ENCODE assay signal across 12 cellular contexts in genomic region chr2:85501244-85501643, GRCh38. TPM values are rescaled to one million over a fixed set of nuclear protein-coding genes. Genes with fewer than 3 reads are reported as not detected.
DNase-seq lines count a peak whose midpoint lies in the region; ATAC-seq, FAIRE-seq and TF ChIP-seq lines count a peak whose summit lies in the region.
"Had no signal": no experiment of that assay in that cellular context is flagged by ENCODE, and none has a peak within 500 bp of the region (broad histone marks: within the 10 kb centered on the region; RNA-seq: fewer than 3 reads in every experiment).

No MANE protein-coding gene starts in this region.

- H3K27ac Mint-ChIP-seq in immature natural killer cell: no peak overlapping the region
- H3K27ac Mint-ChIP-seq: activated T-cell treated with anti-CD3 and anti-CD28 coated beads, Interleukin-2, amount 50 U/mL, for 24 hours had no signal

- no peaks in the 10 kb centered on the region for H3K27me3 ChIP-seq in RWPE2 (ENCODE audit: insufficient read depth, poor library complexity, severe bottlenecking)
- H3K27me3 ChIP-seq in small intestine (ENCODE audit: control insufficient read depth in 2 of 2, insufficient read depth in 2 of 2, low read length in 2 of 2): no peaks in the 10 kb centered on the region

- H3K36me3 ChIP-seq in RWPE2 (ENCODE audit: low read depth) (no peaks in the 10 kb centered on the region), small intestine (ENCODE audit: control insufficient read depth in 2 of 2, insufficient read depth in 2 of 2, low read length in 2 of 2) (no peaks in the 10 kb centered on the region)

- TF ChIP-seq CTCF in RWPE2 (IDR thresholded peaks at IDR 0.05; ENCODE audit: poor library complexity, severe bottlenecking): no peak
- TF ChIP-seq CTCF in fibroblast of villous mesenchyme (IDR thresholded peaks at IDR 0.05; ENCODE audit: insufficient read depth, low read depth, low read length): no peak

- no peak for ATAC-seq in RWPE2 (ENCODE audit: low read depth)
- ATAC-seq in GM19452 (IDR thresholded peaks at IDR 0.05; ENCODE audit: unreplicated experiment): no peak

- FAIRE-seq in small intestine (lab: Jason Lieb, UNC): no peak
- FAIRE-seq: endometrium, RCC 7860 had no signal

- no peaks in the 10 kb centered on the region for H3K36me3 Mint-ChIP-seq in immature natural killer cell

- H3K27me3 Mint-ChIP-seq in immature natural killer cell (ENCODE audit: low read depth in 3 of 3): peaks cover 0 to 3% (median 2%) of the 10 kb centered on the region in 3 donors
- H3K27me3 Mint-ChIP-seq: activated T-cell treated with anti-CD3 and anti-CD28 coated beads, Interleukin-2, amount 50 U/mL, for 24 hours had no signal

- WGBS in small intestine, 3 donors: 57 to 66% (median 60%) methylated on average over 3 of the region's 3 CpGs

- no peaks in the 10 kb centered on the region for H3K4me1 Mint-ChIP-seq in immature natural killer cell

- H3K4me3 ChIP-seq in RWPE2 (ENCODE audit: severe bottlenecking): no peak overlapping the region
- no peak overlapping the region for H3K4me3 ChIP-seq in fibroblast of villous mesenchyme (ENCODE audit: low read depth, low read length)
- H3K4me3 ChIP-seq in small intestine (ENCODE audit: low read depth in 1 of 2, low read length in 2 of 2): no peak overlapping the region

- H3K27ac ChIP-seq in RWPE2 (ENCODE audit: poor library complexity, severe bottlenecking) (peak overlapping the region; percentile 77), small intestine (ENCODE audit: low read depth in 1 of 2, low read length in 1 of 2) (peak overlapping the region in 1 of 2 donors; percentile 1)

- DNase-seq in HT-29 (ENCODE audit: low spot score): peak; percentile 28
- no peak for DNase-seq in RWPE2 (ENCODE audit: low spot score)
- peak; percentile 22 for DNase-seq in fibroblast of villous mesenchyme (ENCODE audit: low read depth)
- DNase-seq in small intestine: peak; percentile 47
- no peak for DNase-seq in cerebellar nuclear complex (lab: John Stamatoyannopoulos, UW)
- no peak for DNase-seq in globus pallidus (ENCODE audit: low spot score)
- DNase-seq in immature natural killer cell: no peak
- DNase-seq: activated T-cell treated with anti-CD3 and anti-CD28 coated beads, Interleukin-2, amount 50 U/mL, for 24 hours; NCI-H2081 had no signal

- H3K9me3 ChIP-seq in RWPE2 (ENCODE audit: severe bottlenecking) (no peaks in the 10 kb centered on the region), small intestine (ENCODE audit: control insufficient read depth, low read depth) (no peaks in the 10 kb centered on the region)

- H3K4me1 ChIP-seq in RWPE2 (ENCODE audit: insufficient read depth, poor library complexity, severe bottlenecking): peaks cover 34% of the 10 kb centered on the region
- H3K4me1 ChIP-seq in small intestine (ENCODE audit: control insufficient read depth in 2 of 2, insufficient read depth in 1 of 2, low read depth in 1 of 2, low read length in 1 of 2): peaks cover 4% of the 10 kb centered on the region in 2 donors

- no peaks in the 10 kb centered on the region for H3K9me3 Mint-ChIP-seq in immature natural killer cell
- H3K9me3 Mint-ChIP-seq: activated T-cell treated with anti-CD3 and anti-CD28 coated beads, Interleukin-2, amount 50 U/mL, for 24 hours had no signal

- H3K4me3 Mint-ChIP-seq in immature natural killer cell: no peak overlapping the region
- H3K4me3 Mint-ChIP-seq: activated T-cell treated with anti-CD3 and anti-CD28 coated beads, Interleukin-2, amount 50 U/mL, for 24 hours had no signal

RNA-seq across cellular contexts. Expression of gene MAT2A, which starts 37.7 kb away (rescaled TPM):
- total RNA-seq in HT-29 (2014; rRNA removed; shearing (Covaris generic)): 168 and 205 TPM in 2 replicates
- 113 and 124 TPM in 2 replicates for total RNA-seq in fibroblast of villous mesenchyme
- 10 to 100 TPM; 81.2 to 100.0 (median 93.3) TPM for polyA plus RNA-seq in small intestine
- 100 to 1,000 TPM in 1 of 3 donors, 10 to 100 TPM in 2; 46.5 to 115 (median 63.9) TPM for polyA plus RNA-seq in immature natural killer cell

Comparison
In these comparisons a context has a peak if more than half of its experiments do, and no peak if none do; other contexts are left out.
1. DNase-seq: peak in HT-29 (single experiment), fibroblast of villous mesenchyme (single experiment) and small intestine (single experiment); none in RWPE2 (single experiment), cerebellar nuclear complex (0 of 2), globus pallidus (single experiment) and immature natural killer cell (0 of 3).